Comparison of ENCODE assay signal across 1 cellular context in the genomic region with DNA sequence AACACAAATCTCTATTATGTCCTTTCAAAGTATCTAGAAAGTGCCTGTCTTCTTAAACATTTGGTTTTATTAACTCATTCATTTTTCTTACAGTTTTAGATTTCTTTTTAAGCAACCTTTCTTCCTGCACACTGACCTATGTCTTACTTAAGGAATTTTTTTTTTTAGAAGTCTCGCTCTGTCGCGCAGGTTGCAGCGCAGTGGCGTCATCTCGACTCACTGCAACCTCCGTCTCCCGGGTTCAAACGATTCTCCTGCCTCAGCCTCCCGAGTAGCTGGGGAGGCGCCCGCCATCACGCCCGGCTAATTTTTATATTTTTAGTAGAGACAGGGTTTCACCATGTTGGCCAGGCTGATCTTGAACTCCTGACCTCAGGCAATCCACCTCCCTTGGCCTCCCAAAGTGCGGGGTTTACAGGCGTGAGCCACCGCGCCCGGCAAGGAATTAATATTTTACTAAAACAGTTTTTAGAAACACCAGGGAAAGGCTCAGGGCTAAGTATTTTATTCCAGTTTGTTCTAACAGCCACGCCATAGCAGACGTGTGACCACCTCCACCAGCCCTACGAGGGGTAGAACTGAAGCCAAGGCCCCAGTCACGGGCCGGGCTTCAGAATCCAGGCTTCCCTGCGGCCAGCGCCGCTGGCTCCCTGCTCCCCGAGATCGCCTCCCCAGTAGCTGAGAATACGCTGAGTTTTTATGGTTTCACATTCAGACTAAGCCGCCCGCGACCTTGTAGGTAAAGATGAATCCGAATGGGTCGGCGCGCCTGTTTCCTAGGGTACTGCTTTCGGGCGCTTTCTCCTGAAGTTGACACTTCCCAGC.
TF ChIP-seq lines count a peak whose summit lies in the region.

No MANE protein-coding gene starts in this region.

TF ChIP-seq in K562, 482 proteins besides CTCF, POLR2A, EP300 and RAD21 (continued from another document and continues in another):
- TF ChIP-seq HMG20B (CRISPR knock-in tag; IDR thresholded peaks at IDR 0.05) = no peak
- no peak for TF ChIP-seq GTF2F1 (IDR thresholded peaks at IDR 0.05; ENCODE audit: low read depth, low read length)
- no peak for TF ChIP-seq POLR3G (IDR thresholded peaks at IDR 0.05; ENCODE audit: extremely low read depth, insufficient read length, insufficient replicate concordance)
- peak; percentile 82 to 83 for TF ChIP-seq NRF1 (conservative IDR thresholded peaks at IDR 0.05 in 1 of 2, IDR thresholded peaks at IDR 0.05 in 1 of 2)
- no peak for TF ChIP-seq PHTF2 (CRISPR knock-in tag; IDR thresholded peaks at IDR 0.05)
- TF ChIP-seq ZBTB33 (CRISPR knock-in tag; IDR thresholded peaks at IDR 0.05) = no peak
- TF ChIP-seq USF1 (CRISPR knock-in tag; IDR thresholded peaks at IDR 0.05) = no peak
- TF ChIP-seq PCBP2 (IDR thresholded peaks at IDR 0.05; ENCODE audit: low read depth, low read length, poor library complexity, severe bottlenecking) = no peak
- no peak for TF ChIP-seq SNAPC5 (CRISPR knock-in tag; IDR thresholded peaks at IDR 0.05)
- peak; percentile 80 for TF ChIP-seq BRD9 (IDR thresholded peaks at IDR 0.05; ENCODE audit: low read depth, partially characterized antibody)
- no peak; the same call in 1 of the 2 replicates for TF ChIP-seq STAT6 (CRISPR knock-in tag; IDR thresholded peaks at IDR 0.05)
- TF ChIP-seq, protein P1, sequence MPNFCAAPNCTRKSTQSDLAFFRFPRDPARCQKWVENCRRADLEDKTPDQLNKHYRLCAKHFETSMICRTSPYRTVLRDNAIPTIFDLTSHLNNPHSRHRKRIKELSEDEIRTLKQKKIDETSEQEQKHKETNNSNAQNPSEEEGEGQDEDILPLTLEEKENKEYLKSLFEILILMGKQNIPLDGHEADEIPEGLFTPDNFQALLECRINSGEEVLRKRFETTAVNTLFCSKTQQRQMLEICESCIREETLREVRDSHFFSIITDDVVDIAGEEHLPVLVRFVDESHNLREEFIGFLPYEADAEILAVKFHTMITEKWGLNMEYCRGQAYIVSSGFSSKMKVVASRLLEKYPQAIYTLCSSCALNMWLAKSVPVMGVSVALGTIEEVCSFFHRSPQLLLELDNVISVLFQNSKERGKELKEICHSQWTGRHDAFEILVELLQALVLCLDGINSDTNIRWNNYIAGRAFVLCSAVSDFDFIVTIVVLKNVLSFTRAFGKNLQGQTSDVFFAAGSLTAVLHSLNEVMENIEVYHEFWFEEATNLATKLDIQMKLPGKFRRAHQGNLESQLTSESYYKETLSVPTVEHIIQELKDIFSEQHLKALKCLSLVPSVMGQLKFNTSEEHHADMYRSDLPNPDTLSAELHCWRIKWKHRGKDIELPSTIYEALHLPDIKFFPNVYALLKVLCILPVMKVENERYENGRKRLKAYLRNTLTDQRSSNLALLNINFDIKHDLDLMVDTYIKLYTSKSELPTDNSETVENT (CRISPR knock-in tag; IDR thresholded peaks at IDR 0.05) = no peak
- TF ChIP-seq ZNF23 (CRISPR knock-in tag; IDR thresholded peaks at IDR 0.05) = no peak
- no peak for TF ChIP-seq ELF2 (CRISPR knock-in tag; IDR thresholded peaks at IDR 0.05)
- TF ChIP-seq TAF7 (tag; IDR thresholded peaks at IDR 0.05) = peak; percentile 60; the same call in 1 of the 2 replicates
- no peak for TF ChIP-seq ZBTB5 (IDR thresholded peaks at IDR 0.05)
- TF ChIP-seq PBX2 (CRISPR knock-in tag; IDR thresholded peaks at IDR 0.05; ENCODE audit: low read depth) = no peak
- TF ChIP-seq PBX2 (tag; conservative IDR thresholded peaks at IDR 0.05; ENCODE audit: low read depth) = 0 out of 2 replicates have a peak, but pooled peaks have one; percentile 4
- no peak for TF ChIP-seq ZNF436 (CRISPR knock-in tag; IDR thresholded peaks at IDR 0.05)
- no peak for TF ChIP-seq MCM2 (IDR thresholded peaks at IDR 0.05; ENCODE audit: low read depth)
- TF ChIP-seq POLR3A (IDR thresholded peaks at IDR 0.05; ENCODE audit: borderline replicate concordance, extremely low read depth, insufficient read depth, insufficient read length) = no peak
- 0 out of 2 replicates have a peak, but pooled peaks have one; percentile 14 for TF ChIP-seq ZBTB12 (CRISPR knock-in tag; IDR thresholded peaks at IDR 0.05)
- TF ChIP-seq KLF6 (CRISPR knock-in tag; IDR thresholded peaks at IDR 0.05; ENCODE audit: borderline replicate concordance) = 0 out of 2 replicates have a peak, but pooled peaks have one; percentile 5
- no peak for TF ChIP-seq L3MBTL2 (IDR thresholded peaks at IDR 0.05)
- peak; percentile 48 for TF ChIP-seq HDAC3 (IDR thresholded peaks at IDR 0.05; ENCODE audit: borderline replicate concordance, partially characterized antibody)
- TF ChIP-seq FOXM1 (IDR thresholded peaks at IDR 0.05; ENCODE audit: low read depth) = peak; percentile 49
- TF ChIP-seq FOXM1 (CRISPR knock-in tag; IDR thresholded peaks at IDR 0.05; ENCODE audit: low read depth) = no peak
- TF ChIP-seq ZEB2 (IDR thresholded peaks at IDR 0.05) = 0 out of 2 replicates have a peak, but pooled peaks have one; percentile 30
- TF ChIP-seq RBM25 (IDR thresholded peaks at IDR 0.05; ENCODE audit: low read depth, low read length, severe bottlenecking) = no peak
- TF ChIP-seq, protein P2, sequence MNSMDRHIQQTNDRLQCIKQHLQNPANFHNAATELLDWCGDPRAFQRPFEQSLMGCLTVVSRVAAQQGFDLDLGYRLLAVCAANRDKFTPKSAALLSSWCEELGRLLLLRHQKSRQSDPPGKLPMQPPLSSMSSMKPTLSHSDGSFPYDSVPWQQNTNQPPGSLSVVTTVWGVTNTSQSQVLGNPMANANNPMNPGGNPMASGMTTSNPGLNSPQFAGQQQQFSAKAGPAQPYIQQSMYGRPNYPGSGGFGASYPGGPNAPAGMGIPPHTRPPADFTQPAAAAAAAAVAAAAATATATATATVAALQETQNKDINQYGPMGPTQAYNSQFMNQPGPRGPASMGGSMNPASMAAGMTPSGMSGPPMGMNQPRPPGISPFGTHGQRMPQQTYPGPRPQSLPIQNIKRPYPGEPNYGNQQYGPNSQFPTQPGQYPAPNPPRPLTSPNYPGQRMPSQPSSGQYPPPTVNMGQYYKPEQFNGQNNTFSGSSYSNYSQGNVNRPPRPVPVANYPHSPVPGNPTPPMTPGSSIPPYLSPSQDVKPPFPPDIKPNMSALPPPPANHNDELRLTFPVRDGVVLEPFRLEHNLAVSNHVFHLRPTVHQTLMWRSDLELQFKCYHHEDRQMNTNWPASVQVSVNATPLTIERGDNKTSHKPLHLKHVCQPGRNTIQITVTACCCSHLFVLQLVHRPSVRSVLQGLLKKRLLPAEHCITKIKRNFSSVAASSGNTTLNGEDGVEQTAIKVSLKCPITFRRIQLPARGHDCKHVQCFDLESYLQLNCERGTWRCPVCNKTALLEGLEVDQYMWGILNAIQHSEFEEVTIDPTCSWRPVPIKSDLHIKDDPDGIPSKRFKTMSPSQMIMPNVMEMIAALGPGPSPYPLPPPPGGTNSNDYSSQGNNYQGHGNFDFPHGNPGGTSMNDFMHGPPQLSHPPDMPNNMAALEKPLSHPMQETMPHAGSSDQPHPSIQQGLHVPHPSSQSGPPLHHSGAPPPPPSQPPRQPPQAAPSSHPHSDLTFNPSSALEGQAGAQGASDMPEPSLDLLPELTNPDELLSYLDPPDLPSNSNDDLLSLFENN (IDR thresholded peaks at IDR 0.05; ENCODE audit: low read depth in 2 of 2, low read length in 2 of 2) = 0 out of 4 replicates have a peak, but pooled peaks of 1 of the 2 experiments have one; percentile 30
- TF ChIP-seq CHD1 (IDR thresholded peaks at IDR 0.05; ENCODE audit: low read length) = peak; percentile 93
- TF ChIP-seq SMC3 (conservative IDR thresholded peaks at IDR 0.05; ENCODE audit: insufficient read depth, low read depth, low read length) = no peak
- peak; percentile 68; the same call in 1 of the 2 replicates for TF ChIP-seq ZBTB1 (CRISPR knock-in tag; IDR thresholded peaks at IDR 0.05; ENCODE audit: borderline replicate concordance, low read depth)
- TF ChIP-seq JUND (IDR thresholded peaks at IDR 0.05; ENCODE audit: borderline replicate concordance, low read depth, low read length) = peak; percentile 65
- TF ChIP-seq JUND (tag; IDR thresholded peaks at IDR 0.05; ENCODE audit: borderline replicate concordance, low read depth, low read length) = no peak; the same call in 2 of the 3 replicates
